In genomic region chr1:111671849-111672248, GRCh38 we compare ENCODE assay signal across 16 cellular contexts. TPM values are rescaled to one million over a fixed set of nuclear protein-coding genes. Genes with fewer than 3 reads are reported as not detected.
DNase-seq lines count a peak whose midpoint lies in the region; ATAC-seq and TF ChIP-seq lines count a peak whose summit lies in the region.
"Had no signal": no experiment of that assay in that cellular context is flagged by ENCODE, and none has a peak within 500 bp of the region (broad histone marks: within the 10 kb centered on the region; RNA-seq: fewer than 3 reads in every experiment).

No MANE protein-coding gene starts in this region.

- H3K27ac Mint-ChIP-seq in activated T-cell treated with anti-CD3 and anti-CD28 coated beads, Interleukin-2, amount 50 U/mL, for 24 hours = peak overlapping the region; percentile 58
- H3K27ac Mint-ChIP-seq in endothelial cell (ENCODE audit: unreplicated experiment) = no peak overlapping the region

- no peak for DNase-seq in activated T-cell treated with anti-CD3 and anti-CD28 coated beads, Interleukin-2, amount 50 U/mL, for 24 hours
- DNase-seq in activated T-cell treated with anti-CD3 and anti-CD28 coated beads, Interleukin-2, amount 50 U/mL, for 4 hours = no peak
- DNase-seq in NOMO-1 treated with DMSO at 0.1 percent for 48 hours (lab: John Stamatoyannopoulos, UW; ENCODE audit: unreplicated experiment) (peak; percentile 72), esophagus muscularis mucosa (ENCODE audit: extremely low spot score) (no peak), tibial artery (no peak), endothelial cell (ENCODE audit: low spot score) (no peak), NCI-H748 (lab: John Stamatoyannopoulos, UW; ENCODE audit: unreplicated experiment) (no peak), thyroid gland (no peak)
- DNase-seq: C1 segment of cervical spinal cord; DMS79; HCEC 1CT; NCI-H1436 treated with DMSO at 0.1 percent for 48 hours; NCI-H2081; NCI-H526 treated with DMSO at 0.1 percent for 48 hours; NK-92 treated with Interleukin-12 subunit alpha and Interleukin-12 subunit beta, amount 100 ng/mL, for 24 hours; PC-9 had no signal

- H3K9me3 ChIP-seq in esophagus muscularis mucosa = no peaks in the 10 kb centered on the region
- H3K9me3 ChIP-seq in tibial artery = no peaks in the 10 kb centered on the region
- no peaks in the 10 kb centered on the region for H3K9me3 ChIP-seq in thyroid gland

- intact Hi-C loops in esophagus muscularis mucosa (cut with DNase I) = no loop called here
- intact Hi-C loops in tibial artery (cut with DNase I; ENCODE audit: low total_unique reads) = no loop called here
- intact Hi-C loops in thyroid gland (cut with DNase I) = no loop called here

- no peak overlapping the region for H3K4me3 Mint-ChIP-seq in activated T-cell treated with anti-CD3 and anti-CD28 coated beads, Interleukin-2, amount 50 U/mL, for 24 hours
- H3K4me3 Mint-ChIP-seq in activated T-cell treated with anti-CD3 and anti-CD28 coated beads, Interleukin-2, amount 50 U/mL, for 4 hours = no peak overlapping the region
- H3K4me3 Mint-ChIP-seq in endothelial cell (ENCODE audit: unreplicated experiment) = no peak overlapping the region

- H3K4me3 ChIP-seq in esophagus muscularis mucosa (no peak overlapping the region), tibial artery (no peak overlapping the region), thyroid gland (replicated peaks in 1 of 3) (no peak overlapping the region)
- H3K4me3 ChIP-seq: PC-9 had no signal

- H3K36me3 ChIP-seq in esophagus muscularis mucosa (peaks cover 0 to 8% (median 0%) of the 10 kb centered on the region in 4 donors), tibial artery (peaks cover 0 to 5% (median 3%) of the 10 kb centered on the region in 3 donors), thyroid gland (no peaks in the 10 kb centered on the region)

- peaks cover 12% of the 10 kb centered on the region for H3K9me3 Mint-ChIP-seq in activated T-cell treated with anti-CD3 and anti-CD28 coated beads, Interleukin-2, amount 50 U/mL, for 24 hours
- peaks cover 5% of the 10 kb centered on the region for H3K9me3 Mint-ChIP-seq in activated T-cell treated with anti-CD3 and anti-CD28 coated beads, Interleukin-2, amount 50 U/mL, for 4 hours
- no peaks in the 10 kb centered on the region for H3K9me3 Mint-ChIP-seq in endothelial cell (ENCODE audit: unreplicated experiment)

- H3K27me3 ChIP-seq in esophagus muscularis mucosa (no peaks in the 10 kb centered on the region), tibial artery (no peaks in the 10 kb centered on the region), thyroid gland (no peaks in the 10 kb centered on the region)

- TF ChIP-seq CTCF in esophagus muscularis mucosa (IDR thresholded peaks at IDR 0.05) = no peak
- TF ChIP-seq CTCF in tibial artery (IDR thresholded peaks at IDR 0.05) = no peak
- no peak for TF ChIP-seq CTCF in endothelial cell (IDR thresholded peaks at IDR 0.05; ENCODE audit: unreplicated experiment)
- TF ChIP-seq CTCF in thyroid gland (IDR thresholded peaks at IDR 0.05) = no peak

- H3K36me3 Mint-ChIP-seq in activated T-cell treated with anti-CD3 and anti-CD28 coated beads, Interleukin-2, amount 50 U/mL, for 24 hours (ENCODE audit: low read depth) = peaks cover 81% of the 10 kb centered on the region
- peaks cover 38% of the 10 kb centered on the region for H3K36me3 Mint-ChIP-seq in activated T-cell treated with anti-CD3 and anti-CD28 coated beads, Interleukin-2, amount 50 U/mL, for 4 hours (ENCODE audit: insufficient read depth)
- H3K36me3 Mint-ChIP-seq in endothelial cell (ENCODE audit: low read depth, unreplicated experiment) = peaks cover 9% of the 10 kb centered on the region

- no peak for ATAC-seq in activated T-cell treated with anti-CD3 and anti-CD28 coated beads, Interleukin-2, amount 50 U/mL, for 4 hours

- peaks cover 69% of the 10 kb centered on the region for H3K4me1 Mint-ChIP-seq in activated T-cell treated with anti-CD3 and anti-CD28 coated beads, Interleukin-2, amount 50 U/mL, for 24 hours (ENCODE audit: low read depth)
- peaks cover 70% of the 10 kb centered on the region for H3K4me1 Mint-ChIP-seq in activated T-cell treated with anti-CD3 and anti-CD28 coated beads, Interleukin-2, amount 50 U/mL, for 4 hours (ENCODE audit: low read depth)
- H3K4me1 Mint-ChIP-seq in endothelial cell (ENCODE audit: unreplicated experiment) = peaks cover 10% of the 10 kb centered on the region

- H3K27me3 Mint-ChIP-seq in activated T-cell treated with anti-CD3 and anti-CD28 coated beads, Interleukin-2, amount 50 U/mL, for 24 hours = no peaks in the 10 kb centered on the region
- H3K27me3 Mint-ChIP-seq in activated T-cell treated with anti-CD3 and anti-CD28 coated beads, Interleukin-2, amount 50 U/mL, for 4 hours (ENCODE audit: low read depth) = no peaks in the 10 kb centered on the region
- H3K27me3 Mint-ChIP-seq in endothelial cell (ENCODE audit: unreplicated experiment) = peaks cover 3% of the 10 kb centered on the region

- H3K4me1 ChIP-seq in esophagus muscularis mucosa (peaks cover 31 to 90% (median 82%) of the 10 kb centered on the region in 4 donors), tibial artery (peaks cover 0 to 82% (median 22%) of the 10 kb centered on the region in 4 donors), thyroid gland (peaks cover 6 to 10% of the 10 kb centered on the region in 2 donors)

- no peak for TF ChIP-seq EP300 in esophagus muscularis mucosa (IDR thresholded peaks at IDR 0.05)

- TF ChIP-seq POLR2A in esophagus muscularis mucosa (IDR thresholded peaks at IDR 0.05; ENCODE audit: low read depth) = no peak
- TF ChIP-seq POLR2A in thyroid gland (IDR thresholded peaks at IDR 0.05) = no peak

- H3K27ac ChIP-seq in esophagus muscularis mucosa (replicated peaks in 1 of 4) (peak overlapping the region in 3 of 4 donors; percentile 73 to 81 (median 79)), tibial artery (peak overlapping the region; percentile 64 to 75), thyroid gland (no peak overlapping the region)
- H3K27ac ChIP-seq: PC-9 had no signal

RNA-seq across cellular contexts. Expression of gene RAP1A, which starts 52.3 kb away (rescaled TPM):
- total RNA-seq in activated T-cell treated with anti-CD3 and anti-CD28 coated beads, Interleukin-2, amount 50 U/mL, for 4 hours = 100 to 1,000 TPM; 169 to 182 (median 171) TPM
- 100 to 1,000 TPM; 171 to 325 (median 216) TPM for total RNA-seq in esophagus muscularis mucosa
- total RNA-seq in endothelial cell (ENCODE audit: unreplicated experiment) = 41.7 TPM
- 10 to 100 TPM; 54.2 to 91.7 (median 71.9) TPM for total RNA-seq in thyroid gland

Comparison
In these comparisons a context has a peak if more than half of its experiments do, and no peak if none do; other contexts are left out.
1. H3K27ac ChIP-seq: peak in esophagus muscularis mucosa (3 of 4) and tibial artery (2 of 2); none in thyroid gland (0 of 3).